13 cellular contexts compared by ENCODE assay signal in the genomic region with DNA sequence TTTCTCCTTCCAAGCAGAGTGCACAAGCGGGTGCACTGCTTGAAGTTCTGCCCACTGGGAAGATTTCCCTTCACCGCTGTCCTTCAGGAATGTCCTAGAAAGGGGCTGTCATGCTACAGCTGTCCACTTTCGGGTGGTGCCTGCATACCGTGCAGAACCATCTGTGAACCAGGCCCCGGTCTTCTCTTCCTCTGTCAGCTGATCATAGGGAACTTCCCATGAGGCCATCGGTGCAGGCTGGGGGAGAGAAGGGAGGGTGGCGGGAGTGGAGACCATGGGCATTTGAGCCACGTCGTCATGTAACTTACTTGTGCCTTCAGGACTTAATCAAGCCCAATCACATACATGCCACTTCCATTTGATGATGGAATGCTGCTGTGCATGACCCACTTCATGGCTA.
"Had no signal": no experiment of that assay in that cellular context is flagged by ENCODE, and none has a peak within 500 bp of the region (broad histone marks: within the 10 kb centered on the region; RNA-seq: fewer than 3 reads in every experiment).

No MANE protein-coding gene starts in this region.

- H3K4me3 ChIP-seq: cardiac muscle cell, colonic mucosa, psoas muscle, tibial nerve had no signal

- H3K36me3 ChIP-seq: cardiac muscle cell, colonic mucosa had no signal

- DNase-seq: activated CD4-positive, alpha-beta T cell treated with anti-CD3 and anti-CD28 coated beads, Interleukin-2, amount 10 ng/mL, durations not matched to agents 24 days and 14 days; activated CD4-positive, CD25-positive, alpha-beta regulatory T cell; activated naive CD4-positive, alpha-beta T cell treated with Interleukin-2 at 50 U/mL for 16 hours; colonic mucosa; effector CD4-positive, alpha-beta T cell; foreskin keratinocyte; glutamatergic neuron; kidney glomerular epithelial cell; SW 1271 had no signal

- H3K27ac ChIP-seq: cardiac muscle cell, colonic mucosa, foreskin keratinocyte, psoas muscle, tibial nerve had no signal

- ATAC-seq: foreskin keratinocyte; psoas muscle; stimulated activated memory B cell treated with anti-CD40 and anti-IgM and Interleukin-4, amounts not matched to agents 10 μg/mL and 1 μg/mL and 100 μg/mL, for 72 hours had no signal

- H3K9me3 ChIP-seq: colonic mucosa, psoas muscle, tibial nerve had no signal

- H3K27me3 ChIP-seq: cardiac muscle cell, colonic mucosa, foreskin keratinocyte, tibial nerve had no signal

- H3K4me1 ChIP-seq: colonic mucosa, foreskin keratinocyte, psoas muscle, tibial nerve had no signal
